9 cellular contexts compared by ENCODE assay signal in genomic region chr2:233061007-233061590, GRCh38. TPM values are rescaled to one million over a fixed set of nuclear protein-coding genes. Genes with fewer than 3 reads are reported as not detected.
DNase-seq lines count a peak whose midpoint lies in the region; ATAC-seq and TF ChIP-seq lines count a peak whose summit lies in the region.
"Had no signal": no experiment of that assay in that cellular context is flagged by ENCODE, and none has a peak within 500 bp of the region (broad histone marks: within the 10 kb centered on the region; RNA-seq: fewer than 3 reads in every experiment).

No MANE protein-coding gene starts in this region.

- no peak overlapping the region for H3K27ac Mint-ChIP-seq in endodermal cell

- H3K4me1 Mint-ChIP-seq in endodermal cell: no peaks in the 10 kb centered on the region

- TF ChIP-seq CTCF in endodermal cell (conservative IDR thresholded peaks at IDR 0.05): no peak
- TF ChIP-seq CTCF in A673 (conservative IDR thresholded peaks at IDR 0.05; ENCODE audit: low read depth, low read length): no peak

- no peak overlapping the region for H3K27ac ChIP-seq in endodermal cell (ENCODE audit: low read depth, low read length)
- no peak overlapping the region for H3K27ac ChIP-seq in A673 (ENCODE audit: low read depth, low read length, poor library complexity, severe bottlenecking)
- H3K27ac ChIP-seq: 22Rv1 had no signal

- CTCF ChIA-PET in A673 (lab: Charles Lee): interaction anchor here (0.6 kb wide), 1 partner anchor 324 kb away, joined by 3 read pairs; no protein-coding TSS in a partner anchor

- BruUV-seq in A673 (replicated peaks; lab: Mats Ljungman, UMichigan): no TSS peak

- H3K36me3 Mint-ChIP-seq in endodermal cell (ENCODE audit: low read depth): no peaks in the 10 kb centered on the region

- no peak overlapping the region for H3K4me3 Mint-ChIP-seq in endodermal cell

- peak; percentile 7 for ATAC-seq in HG03565 (IDR thresholded peaks at IDR 0.05; ENCODE audit: unreplicated experiment)
- peak; percentile 10 for ATAC-seq in stimulated activated naive CD8-positive, alpha-beta T cell treated with anti-CD3 and anti-CD28 coated beads, Interleukin-15, Interleukin-2, amounts not matched to agents 100 U/mL and 50 U/mL, for 24 hours

- peaks cover 2% of the 10 kb centered on the region for H3K27me3 Mint-ChIP-seq in endodermal cell (ENCODE audit: insufficient read depth)

- intact Hi-C loops in A673 (cut with micrococcal nuclease; ENCODE audit: unreplicated experiment): no loop called here

- H3K27me3 ChIP-seq in endodermal cell (ENCODE audit: control insufficient read depth, insufficient read depth, low read length, poor library complexity, severe bottlenecking) (no peaks in the 10 kb centered on the region), A673 (replicated peaks; ENCODE audit: insufficient read depth, low read depth, low read length, poor library complexity) (no peaks in the 10 kb centered on the region)

- H3K4me1 ChIP-seq in endodermal cell (ENCODE audit: control insufficient read depth, insufficient read depth, low read length): peaks cover 4% of the 10 kb centered on the region
- no peaks in the 10 kb centered on the region for H3K4me1 ChIP-seq in A673 (ENCODE audit: insufficient read depth, low read length, poor library complexity, severe bottlenecking)

- H3K36me3 ChIP-seq in endodermal cell (ENCODE audit: control insufficient read depth, insufficient read depth, low read length) (no peaks in the 10 kb centered on the region), A673 (ENCODE audit: insufficient read depth, low read length, poor library complexity, severe bottlenecking) (no peaks in the 10 kb centered on the region)

- H3K4me3 ChIP-seq in endodermal cell (ENCODE audit: low read length) (no peak overlapping the region), A673 (ENCODE audit: low read depth, low read length, poor library complexity, severe bottlenecking) (no peak overlapping the region)

- H3K9me3 Mint-ChIP-seq in endodermal cell: no peaks in the 10 kb centered on the region

- peak; percentile 52 for DNase-seq in NK-92 treated with Interleukin-12 subunit alpha and Interleukin-12 subunit beta, amount 100 ng/mL, for 24 hours (lab: John Stamatoyannopoulos, UW)
- DNase-seq in NK-92 (lab: John Stamatoyannopoulos, UW; ENCODE audit: unreplicated experiment): no peak
- peak; percentile 24 for DNase-seq in dermis blood vessel endothelial cell
- peak; percentile 62 for DNase-seq in stimulated activated naive CD8-positive, alpha-beta T cell treated with anti-CD3 and anti-CD28 coated beads, Interleukin-15, Interleukin-2, amounts not matched to agents 100 U/mL and 50 U/mL, for 24 hours
- DNase-seq in endodermal cell: no peak
- DNase-seq in NCI-H146 (lab: John Stamatoyannopoulos, UW): no peak
- no peak for DNase-seq in A673 (ENCODE audit: low spot score)

- POLR2A ChIA-PET in A673 (lab: Charles Lee; ENCODE audit: low non-redundant PET): no interaction called here

- H3K9ac ChIP-seq in endodermal cell (ENCODE audit: extremely low read depth, low read length, poor library complexity, severe bottlenecking): no peak overlapping the region

- H3K9me3 ChIP-seq in endodermal cell (ENCODE audit: control insufficient read depth, low read length): no peaks in the 10 kb centered on the region
- H3K9me3 ChIP-seq in A673 (ENCODE audit: low read depth, low read length, poor library complexity, severe bottlenecking): no peaks in the 10 kb centered on the region

- 90 to 100% methylated on average over 3 to 10 of the region's 10 CpGs for WGBS in endodermal cell (ENCODE audit: insufficient coverage in 1 of 2, insufficient read length in 1 of 2), 2 experiments

RNA-seq across cellular contexts. Expression of gene INPP5D, which starts 1.0 kb away (rescaled TPM):
- total RNA-seq in dermis blood vessel endothelial cell (45.3 and 45.7 TPM in 2 replicates), endodermal cell (1 to 10 TPM in 1 of 2 donors, under 1 TPM in 1; 0.66 to 3.0 TPM), A673 (2021) (2.3 and 3.0 TPM in 2 replicates)
- 4.5 TPM for polyA plus RNA-seq in endodermal cell (2013, experiment 1 of 2)
- 3.7 TPM for polyA plus RNA-seq in endodermal cell (2013, experiment 2 of 2)

RNA-seq across cellular contexts. Expression of gene NEU2, which starts 28.6 kb away (rescaled TPM):
- not detected in 2 replicates for total RNA-seq in dermis blood vessel endothelial cell
- total RNA-seq in endodermal cell: not detected
- polyA plus RNA-seq in endodermal cell (2013, experiment 1 of 2): not detected
- polyA plus RNA-seq in endodermal cell (2013, experiment 2 of 2): not detected
- total RNA-seq in A673 (2021): not detected in 2 replicates

RNA-seq across cellular contexts. Expression of gene NGEF, which starts 48.0 kb away (rescaled TPM):
- 0.17 and 0.33 TPM in 2 replicates for total RNA-seq in dermis blood vessel endothelial cell
- 1 to 10 TPM; 1.8 to 2.9 TPM for total RNA-seq in endodermal cell
- 2.1 TPM for polyA plus RNA-seq in endodermal cell (2013, experiment 1 of 2)
- polyA plus RNA-seq in endodermal cell (2013, experiment 2 of 2): 3.7 TPM
- 0.57 and 0.69 TPM in 2 replicates for total RNA-seq in A673 (2021)

Comparison
In these comparisons a context has a peak if more than half of its experiments do, and no peak if none do; other contexts are left out.
1. DNase-seq: peak in NK-92 treated with Interleukin-12 subunit alpha and Interleukin-12 subunit beta, amount 100 ng/mL, for 24 hours (single experiment), dermis blood vessel endothelial cell (single experiment) and stimulated activated naive CD8-positive, alpha-beta T cell treated with anti-CD3 and anti-CD28 coated beads, Interleukin-15, Interleukin-2, amounts not matched to agents 100 U/mL and 50 U/mL, for 24 hours (single experiment); none in NK-92 (single experiment), endodermal cell (single experiment), NCI-H146 (single experiment) and A673 (single experiment).
2. RNA of gene INPP5D, which starts 1.0 kb away (total RNA-seq): 45.3 to 45.7 TPM in dermis blood vessel endothelial cell; 0.66 to 3.0 TPM in endodermal cell and 2.3 to 3.0 TPM in A673; every median in the first group is over 10 times any median in the second.